In the genomic region with DNA sequence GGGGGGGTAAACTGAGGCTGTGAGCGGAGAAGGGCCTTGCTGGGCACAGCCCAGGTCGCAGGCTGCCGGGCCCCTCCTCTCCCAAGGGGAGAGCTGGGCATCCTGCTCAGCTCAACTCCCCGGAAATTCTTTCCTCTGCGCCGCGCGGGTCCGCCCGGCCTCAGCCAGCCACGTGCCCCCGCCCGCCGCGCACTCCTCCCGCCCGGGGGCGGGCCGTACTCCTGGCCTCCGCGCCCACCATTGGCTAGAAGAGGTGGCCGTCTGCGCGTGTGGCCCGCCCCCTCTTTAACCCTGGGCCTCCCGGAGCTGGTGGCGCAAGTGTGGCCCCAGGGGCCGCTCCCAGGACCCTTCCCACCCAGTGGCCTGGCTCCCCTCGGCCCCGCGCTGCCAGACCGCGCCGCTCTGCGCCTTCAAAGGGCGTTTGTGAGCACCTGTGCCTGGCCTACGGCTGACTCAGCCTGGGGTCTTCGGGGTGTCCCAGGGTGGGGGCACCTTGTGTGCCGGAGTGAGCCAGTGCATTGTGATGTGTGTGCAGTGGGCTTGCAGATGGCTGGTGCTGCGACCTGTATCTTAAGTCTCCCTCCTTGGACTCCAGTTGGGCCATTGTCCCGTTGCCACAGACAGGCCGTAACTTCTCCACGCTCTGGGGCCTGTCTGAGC, we compare ENCODE assay signal across 9 cellular contexts. TPM values are rescaled to one million over a fixed set of nuclear protein-coding genes. Genes with fewer than 3 reads are reported as not detected.
DNase-seq lines count a peak whose midpoint lies in the region; ATAC-seq and TF ChIP-seq lines count a peak whose summit lies in the region.
"Had no signal": no experiment of that assay in that cellular context is flagged by ENCODE, and none has a peak within 500 bp of the region (broad histone marks: within the 10 kb centered on the region; RNA-seq: fewer than 3 reads in every experiment).

No MANE protein-coding gene starts in this region.

- no peak overlapping the region for H3K27ac Mint-ChIP-seq in nephron progenitor cell

- ATAC-seq in activated T-cell treated with anti-CD3 and anti-CD28 coated beads, Interleukin-2, amount 50 U/mL, for 4 hours = peak; percentile 84 to 85
- ATAC-seq in upper lobe of left lung (ENCODE audit: low FRiP score in 2 of 2) (peak in 1 of 2 donors; percentile 75), HG02938 (IDR thresholded peaks at IDR 0.05; ENCODE audit: unreplicated experiment) (no peak)

- TF ChIP-seq EP300 in upper lobe of left lung (IDR thresholded peaks at IDR 0.05) = no peak

- peaks cover 19 to 52% (median 30%) of the 10 kb centered on the region in 4 donors for H3K4me1 ChIP-seq in upper lobe of left lung

- TF ChIP-seq CTCF in AG04449 (IDR thresholded peaks at IDR 0.05; ENCODE audit: insufficient read depth, low read length, missing control alignments) = no peak
- no peak for TF ChIP-seq CTCF in fibroblast of villous mesenchyme (IDR thresholded peaks at IDR 0.05; ENCODE audit: insufficient read depth, low read depth, low read length)
- TF ChIP-seq CTCF in nephron progenitor cell (IDR thresholded peaks at IDR 0.05) = no peak
- no peak for TF ChIP-seq CTCF in upper lobe of left lung (IDR thresholded peaks at IDR 0.05)

- peaks cover 41% of the 10 kb centered on the region for H3K27me3 Mint-ChIP-seq in activated T-cell treated with anti-CD3 and anti-CD28 coated beads, Interleukin-2, amount 50 U/mL, for 4 hours (ENCODE audit: low read depth)
- H3K27me3 Mint-ChIP-seq in nephron progenitor cell (ENCODE audit: low read depth, poor library complexity) = peaks cover 27% of the 10 kb centered on the region

- POLR2A ChIA-PET in AG04449 (lab: Yijun Ruan, JAX) = interaction anchor here (0.6 to 1.9 kb wide), 7 partner anchors 8 to 80 kb away, joined by 3 to 10 read pairs (median 3); a partner anchor contains a TSS

- H3K4me3 ChIP-seq in AG04449 (ENCODE audit: low read depth, low read length) (peak overlapping the region; percentile 70), fibroblast of villous mesenchyme (ENCODE audit: low read depth, low read length) (peak overlapping the region; percentile 64), upper lobe of left lung (peak overlapping the region in 3 of 4 donors; percentile 28 to 49 (median 43))

- H3K9me3 ChIP-seq in upper lobe of left lung = no peaks in the 10 kb centered on the region

- peak overlapping the region; percentile 58 to 84 (median 74) for H3K27ac ChIP-seq in upper lobe of left lung
- H3K27ac ChIP-seq: epithelial cell of prostate had no signal

- 21 to 35% methylated on average over 4 to 24 of the region's 43 CpGs for WGBS in upper lobe of left lung, 2 donors

- CTCF ChIA-PET in AG04449 (lab: Yijun Ruan, JAX) = interaction anchor here (0.8 to 4.6 kb wide), 5 partner anchors 10 to 78 kb away, joined by 3 to 37 read pairs (median 6); no protein-coding TSS in a partner anchor

- H3K4me3 Mint-ChIP-seq in activated T-cell treated with anti-CD3 and anti-CD28 coated beads, Interleukin-2, amount 50 U/mL, for 4 hours = no peak overlapping the region
- peak overlapping the region; percentile 20 for H3K4me3 Mint-ChIP-seq in nephron progenitor cell

- H3K9me3 Mint-ChIP-seq in activated T-cell treated with anti-CD3 and anti-CD28 coated beads, Interleukin-2, amount 50 U/mL, for 4 hours = no peaks in the 10 kb centered on the region
- no peaks in the 10 kb centered on the region for H3K9me3 Mint-ChIP-seq in nephron progenitor cell

- no peaks in the 10 kb centered on the region for H3K36me3 ChIP-seq in upper lobe of left lung

- H3K36me3 Mint-ChIP-seq in activated T-cell treated with anti-CD3 and anti-CD28 coated beads, Interleukin-2, amount 50 U/mL, for 4 hours (ENCODE audit: insufficient read depth) = no peaks in the 10 kb centered on the region
- H3K36me3 Mint-ChIP-seq in nephron progenitor cell (ENCODE audit: low read depth) = no peaks in the 10 kb centered on the region

- DNase-seq in AG04449 (ENCODE audit: low read depth, low spot score) (no peak), HT-29 (ENCODE audit: low spot score) (peak; percentile 81), fibroblast of villous mesenchyme (ENCODE audit: low read depth) (peak; percentile 89), nephron progenitor cell (peak; percentile 80), upper lobe of left lung (peak; percentile 43 to 94), NCI-H1694 (lab: John Stamatoyannopoulos, UW) (no peak)
- DNase-seq in activated T-cell treated with anti-CD3 and anti-CD28 coated beads, Interleukin-2, amount 50 U/mL, for 4 hours = no peak

- H3K27me3 ChIP-seq in upper lobe of left lung = peaks cover 0 to 20% (median 10%) of the 10 kb centered on the region in 4 donors

- no peaks in the 10 kb centered on the region for H3K4me1 Mint-ChIP-seq in activated T-cell treated with anti-CD3 and anti-CD28 coated beads, Interleukin-2, amount 50 U/mL, for 4 hours (ENCODE audit: low read depth)
- H3K4me1 Mint-ChIP-seq in nephron progenitor cell = peaks cover 61% of the 10 kb centered on the region

- TF ChIP-seq POLR2A in upper lobe of left lung (IDR thresholded peaks at IDR 0.05) = no peak

RNA-seq across cellular contexts. Expression of a gene that starts 2.0 kb away (rescaled TPM):
- total RNA-seq in HT-29 (2014; rRNA removed; shearing (Covaris generic)) = 0.05 TPM in 2 replicates
- under 1 TPM in 2 of 3 donors, not detected in 1; 0.10 to 0.18 TPM for total RNA-seq in activated T-cell treated with anti-CD3 and anti-CD28 coated beads, Interleukin-2, amount 50 U/mL, for 4 hours
- total RNA-seq in fibroblast of villous mesenchyme (52.8 and 61.3 TPM in 2 replicates), upper lobe of left lung (10 to 100 TPM in 3 of 6 donors, 1 to 10 TPM in 3; 3.0 to 16.2 (median 10.7) TPM)

RNA-seq across cellular contexts. Expression of a gene that starts 30.3 kb away (rescaled TPM):
- not detected in 2 replicates for total RNA-seq in HT-29 (2014; rRNA removed; shearing (Covaris generic))
- not detected for total RNA-seq in activated T-cell treated with anti-CD3 and anti-CD28 coated beads, Interleukin-2, amount 50 U/mL, for 4 hours
- total RNA-seq in fibroblast of villous mesenchyme (not detected in 2 replicates), upper lobe of left lung (not detected)

RNA-seq across cellular contexts. Expression of a gene that starts 37.6 kb away (rescaled TPM):
- 21.9 and 25.1 TPM in 2 replicates for total RNA-seq in HT-29 (2014; rRNA removed; shearing (Covaris generic))
- total RNA-seq in activated T-cell treated with anti-CD3 and anti-CD28 coated beads, Interleukin-2, amount 50 U/mL, for 4 hours = 1 to 10 TPM; 5.8 to 8.4 (median 7.1) TPM
- total RNA-seq in fibroblast of villous mesenchyme (10.4 and 13.5 TPM in 2 replicates), upper lobe of left lung (10 to 100 TPM; 12.5 to 61.8 (median 18.8) TPM)

Comparison
In these comparisons a context has a peak if more than half of its experiments do, and no peak if none do; other contexts are left out.
1. DNase-seq: peak in HT-29 (single experiment), fibroblast of villous mesenchyme (single experiment), nephron progenitor cell (single experiment) and upper lobe of left lung (2 of 2); none in AG04449 (single experiment), activated T-cell treated with anti-CD3 and anti-CD28 coated beads, Interleukin-2, amount 50 U/mL, for 4 hours (single experiment) and NCI-H1694 (single experiment).
2. Peak in every context shown above with its lines, with median percentiles within 50 percentile points of each other: H3K4me3 ChIP-seq.